15 cellular contexts compared by ENCODE assay signal in genomic region chr1:113307771-113308451, GRCh38.
A peak's percentile ranks its signal among the peaks of the same experiment; 100 is the strongest.
DNase-seq lines count a peak whose midpoint lies in the region; ATAC-seq and TF ChIP-seq lines count a peak whose summit lies in the region.
"Had no signal": no experiment of that assay in that cellular context is flagged by ENCODE, and none has a peak within 500 bp of the region (broad histone marks: within the 10 kb centered on the region; RNA-seq: fewer than 3 reads in every experiment).

No MANE protein-coding gene starts in this region.

- ATAC-seq in GM21576 (IDR thresholded peaks at IDR 0.05; ENCODE audit: unreplicated experiment) = no peak

- TF ChIP-seq CTCF in AG09309 (IDR thresholded peaks at IDR 0.05; ENCODE audit: control insufficient read depth, insufficient read depth, low read depth, low read length, missing control alignments) = no peak
- TF ChIP-seq CTCF in choroid plexus epithelial cell (conservative IDR thresholded peaks at IDR 0.05; ENCODE audit: low read depth, low read length) = no peak
- no peak for TF ChIP-seq CTCF in spleen (IDR thresholded peaks at IDR 0.05 in 8 of 11, conservative IDR thresholded peaks at IDR 0.05 in 3 of 11)

- H3K27ac ChIP-seq in spleen = no peak overlapping the region
- H3K27ac ChIP-seq: suprapubic skin had no signal

- H3K4me3 ChIP-seq in AG09309 (ENCODE audit: control insufficient read depth, low read depth, low read length) (no peak overlapping the region), choroid plexus epithelial cell (ENCODE audit: low read depth, low read length) (no peak overlapping the region), spleen (no peak overlapping the region)
- H3K4me3 ChIP-seq: suprapubic skin had no signal

- H3K9me3 ChIP-seq in spleen = peaks cover 0 to 18% (median 9%) of the 10 kb centered on the region in 8 donors
- H3K9me3 ChIP-seq: suprapubic skin had no signal

- intact Hi-C loops in spleen (cut with DNase I; ENCODE audit: low total_unique reads) = no loop called here

- no peak for TF ChIP-seq POLR2A in spleen (IDR thresholded peaks at IDR 0.05)

- H3K36me3 ChIP-seq in spleen = no peaks in the 10 kb centered on the region
- H3K36me3 ChIP-seq: suprapubic skin had no signal

- H3K27me3 ChIP-seq in spleen (replicated peaks in 1 of 7) = peaks cover 0 to 18% (median 0%) of the 10 kb centered on the region in 7 donors
- H3K27me3 ChIP-seq: suprapubic skin had no signal

- DNase-seq in AG09309 (ENCODE audit: low read depth) (peak; percentile 61), HT1080 (ENCODE audit: low read depth) (peak; percentile 10), choroid plexus epithelial cell (ENCODE audit: low read depth) (peak; percentile 41), kidney glomerular epithelial cell (lab: John Stamatoyannopoulos, UW) (peak; percentile 27), UCSD-AML1 (lab: John Stamatoyannopoulos, UW; ENCODE audit: unreplicated experiment) (no peak), NCI-H187 (lab: John Stamatoyannopoulos, UW) (no peak), spleen (no peak)
- DNase-seq: ACHN; activated CD4-positive, alpha-beta T cell treated with anti-CD3 and anti-CD28 coated beads, Interleukin-2, amount 10 ng/mL, durations not matched to agents 7 days and 5 days; amygdala; DMS 273 treated with DMSO at 0.1 percent for 48 hours; NCI-H187 treated with DMSO at 0.1 percent for 48 hours; stimulated activated CD4-positive, alpha-beta T cell treated with anti-CD3 and anti-CD28 coated beads, Interleukin-12 subunit alpha, Interleukin-12 subunit beta, amount 100 ng/mL, for 4 hours had no signal

- no peaks in the 10 kb centered on the region for H3K4me1 ChIP-seq in spleen
- H3K4me1 ChIP-seq: suprapubic skin had no signal

- WGBS in spleen, 5 donors = 70 to 77% (median 75%) methylated on average over 4 of the region's 4 CpGs

Comparison
In these comparisons a context has a peak if more than half of its experiments do, and no peak if none do; other contexts are left out.
1. DNase-seq: peak in AG09309 (single experiment), HT1080 (single experiment), choroid plexus epithelial cell (single experiment) and kidney glomerular epithelial cell (single experiment); none in UCSD-AML1 (single experiment), NCI-H187 (0 of 2) and spleen (single experiment).